8 cellular contexts compared by ENCODE assay signal in the genomic region with DNA sequence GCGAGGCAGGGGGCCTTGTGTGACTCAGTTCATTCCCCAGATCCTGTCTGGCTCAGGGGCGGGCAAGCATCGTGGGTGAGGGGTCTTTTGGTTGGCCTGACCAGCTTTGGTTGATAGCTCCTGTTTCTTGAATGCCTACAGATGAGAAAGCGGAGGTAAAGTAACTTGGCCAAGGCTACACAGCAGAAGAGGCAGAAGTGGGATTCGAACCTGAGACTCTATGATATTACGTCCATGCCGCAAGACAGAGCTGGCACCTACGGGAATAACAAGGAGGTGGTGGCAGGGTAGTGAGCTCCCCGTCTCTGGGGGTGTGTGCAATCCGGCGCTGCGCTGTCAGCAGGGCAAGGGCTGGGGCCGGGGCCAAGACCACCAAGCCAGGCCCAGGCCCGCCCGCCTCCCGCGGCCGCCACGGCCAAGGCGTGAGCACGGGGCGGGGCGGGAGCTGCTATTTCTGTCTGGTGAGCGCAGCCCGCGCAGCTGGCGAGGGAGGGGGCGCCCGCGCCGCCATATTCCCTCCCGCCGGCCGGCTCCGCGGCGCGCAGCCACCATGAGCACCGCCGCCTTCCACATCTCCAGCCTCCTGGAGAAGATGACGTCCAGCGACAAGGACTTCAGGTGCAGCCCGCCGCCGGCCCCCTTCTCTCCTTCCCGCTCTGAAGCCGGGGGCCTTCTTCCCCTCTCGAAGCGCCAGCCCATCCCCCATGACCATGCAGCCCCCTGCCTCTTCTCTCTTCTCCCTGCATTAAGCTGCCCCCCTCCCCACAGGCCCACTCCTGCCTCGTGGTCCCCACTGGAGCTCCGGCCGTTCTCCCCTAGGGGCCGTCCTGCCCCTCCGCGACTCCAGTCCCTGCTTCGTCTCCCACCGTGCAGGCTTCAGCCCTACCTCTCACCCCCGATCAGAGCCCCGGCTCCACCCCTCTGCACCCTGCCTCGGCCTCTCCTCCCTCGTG. TPM values are rescaled to one million over a fixed set of nuclear protein-coding genes. Genes with fewer than 3 reads are reported as not detected.
DNase-seq lines count a peak whose midpoint lies in the region; ATAC-seq, FAIRE-seq and TF ChIP-seq lines count a peak whose summit lies in the region.

Gene CAND2, plus strand, starts transcription at position 510 of the 953 bp plus-strand sequence. Its CDS starts 41 bp downstream, at position 551.

- peaks cover 6% of the 10 kb centered on the region for H3K4me1 ChIP-seq in NT2/D1 (ENCODE audit: insufficient read depth, insufficient read length)

- no peaks in the 10 kb centered on the region for H3K36me3 ChIP-seq in NT2/D1 (ENCODE audit: insufficient read depth, insufficient read length, low read length)

- H3K36me3 Mint-ChIP-seq in activated naive CD8-positive, alpha-beta T cell treated with anti-CD3 and anti-CD28 coated beads for 36 hours = no peaks in the 10 kb centered on the region

- H3K9ac ChIP-seq in NT2/D1 (ENCODE audit: insufficient read length, low read depth) = peak within 1 kb of the TSS; percentile 87

- peaks cover 3% of the 10 kb centered on the region for H3K4me1 Mint-ChIP-seq in activated naive CD8-positive, alpha-beta T cell treated with anti-CD3 and anti-CD28 coated beads for 36 hours

- H3K27me3 Mint-ChIP-seq in activated naive CD8-positive, alpha-beta T cell treated with anti-CD3 and anti-CD28 coated beads for 36 hours = peaks cover 5% of the 10 kb centered on the region

- H3K4me3 ChIP-seq in NT2/D1 (ENCODE audit: insufficient read length, low read depth) = peak within 1 kb of the TSS; percentile 84

- no peak for FAIRE-seq in D721Med (lab: Jason Lieb, UNC)

- H3K27ac Mint-ChIP-seq in activated naive CD8-positive, alpha-beta T cell treated with anti-CD3 and anti-CD28 coated beads for 36 hours = peak within 1 kb of the TSS; percentile 45

- H3K9me3 ChIP-seq in NT2/D1 (ENCODE audit: insufficient read depth, low read length) = no peaks in the 10 kb centered on the region

- no peak for ATAC-seq in HG03039 (IDR thresholded peaks at IDR 0.05; ENCODE audit: unreplicated experiment)

- H3K4me3 Mint-ChIP-seq in activated naive CD8-positive, alpha-beta T cell treated with anti-CD3 and anti-CD28 coated beads for 36 hours = peak within 1 kb of the TSS; percentile 77

- H3K27me3 ChIP-seq in NT2/D1 (ENCODE audit: insufficient read depth, insufficient read length) = no peaks in the 10 kb centered on the region

- no peaks in the 10 kb centered on the region for H3K9me3 Mint-ChIP-seq in activated naive CD8-positive, alpha-beta T cell treated with anti-CD3 and anti-CD28 coated beads for 36 hours

- intact Hi-C loops in head of caudate nucleus (cut with DNase I) = no loop called here

- no peak for TF ChIP-seq CTCF in D721Med (IDR thresholded peaks at IDR 0.05; ENCODE audit: insufficient read depth, missing control alignments)

- DNase-seq in DMS53 (lab: John Stamatoyannopoulos, UW) (peak; percentile 38), DMS53 treated with DMSO at 0.1 percent for 48 hours (lab: John Stamatoyannopoulos, UW; ENCODE audit: unreplicated experiment) (no peak), NT2/D1 (ENCODE audit: low read depth, low spot score) (no peak), head of caudate nucleus (peak; percentile 35 to 88 (median 74)), nucleus accumbens (lab: John Stamatoyannopoulos, UW) (peak in 49 of 56 donors; percentile 13 to 82 (median 46)), D721Med (ENCODE audit: insufficient read length, low spot score) (no peak)
- DNase-seq in activated naive CD8-positive, alpha-beta T cell treated with anti-CD3 and anti-CD28 coated beads for 36 hours = peak; percentile 56

RNA-seq across cellular contexts. Expression of gene CAND2, which starts in this region (rescaled TPM):
- total RNA-seq in activated naive CD8-positive, alpha-beta T cell treated with anti-CD3 and anti-CD28 coated beads for 36 hours = 1 to 10 TPM; 2.4 to 2.6 TPM

Comparison
In these comparisons a context has a peak if more than half of its experiments do, and no peak if none do; other contexts are left out.
1. DNase-seq: peak in DMS53 (single experiment), activated naive CD8-positive, alpha-beta T cell treated with anti-CD3 and anti-CD28 coated beads for 36 hours (single experiment), head of caudate nucleus (42 of 42) and nucleus accumbens (49 of 56); none in DMS53 treated with DMSO at 0.1 percent for 48 hours (single experiment), NT2/D1 (single experiment) and D721Med (single experiment).